2 cellular contexts compared by ENCODE assay signal in the genomic region with DNA sequence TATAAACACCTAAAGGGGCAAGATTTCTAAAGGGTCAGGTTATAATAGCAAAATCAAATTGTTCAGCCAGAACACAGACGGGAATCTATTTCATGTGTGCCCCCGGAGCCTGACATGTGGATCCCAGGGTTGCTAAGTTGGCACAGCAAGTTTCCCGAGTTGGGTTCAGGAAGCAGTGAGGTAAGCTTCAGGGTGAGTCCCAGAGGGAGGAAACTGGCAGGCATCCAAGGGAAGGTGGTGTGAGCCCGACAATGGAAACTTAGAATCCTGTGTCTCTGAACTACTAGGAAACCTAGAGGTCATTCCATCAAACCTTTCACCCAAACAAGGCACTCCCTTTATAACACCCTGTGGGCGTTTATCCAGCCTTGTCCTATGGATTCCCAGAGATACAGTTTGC.
TF ChIP-seq lines count a peak whose summit lies in the region.

No MANE protein-coding gene starts in this region.

TF ChIP-seq in endothelial cell of umbilical vein, 7 proteins besides CTCF, POLR2A, EP300 and RAD21:
- TF ChIP-seq POLR2AphosphoS5 (IDR thresholded peaks at IDR 0.05; ENCODE audit: insufficient read depth, low read depth, low read length) (no peak), MYC (IDR thresholded peaks at IDR 0.05; ENCODE audit: low read depth, low read length) (no peak), GATA2 (IDR thresholded peaks at IDR 0.05; ENCODE audit: insufficient read depth, insufficient read length, low read depth, low read length) (no peak), EZH2 (IDR thresholded peaks at IDR 0.05; ENCODE audit: borderline replicate concordance, low read depth, low read length, severe bottlenecking) (no peak), FOS (IDR thresholded peaks at IDR 0.05; ENCODE audit: borderline replicate concordance, insufficient read depth, low read length) (no peak), JUN (IDR thresholded peaks at IDR 0.05; ENCODE audit: borderline replicate concordance, insufficient read depth, insufficient read length, low read depth) (peak; percentile 46)
- TF ChIP-seq, protein P1, sequence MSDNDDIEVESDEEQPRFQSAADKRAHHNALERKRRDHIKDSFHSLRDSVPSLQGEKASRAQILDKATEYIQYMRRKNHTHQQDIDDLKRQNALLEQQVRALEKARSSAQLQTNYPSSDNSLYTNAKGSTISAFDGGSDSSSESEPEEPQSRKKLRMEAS (IDR thresholded peaks at IDR 0.05; ENCODE audit: insufficient read depth, insufficient read length): no peak

TF ChIP-seq in HepG2, 621 proteins besides CTCF, POLR2A, EP300 and RAD21:
- no peak for TF ChIP-seq ZNF674 (CRISPR knock-in tag; IDR thresholded peaks at IDR 0.05; ENCODE audit: low read depth)
- TF ChIP-seq HMGA1 (CRISPR knock-in tag; conservative IDR thresholded peaks at IDR 0.05): no peak
- TF ChIP-seq ZNF180 (CRISPR knock-in tag; IDR thresholded peaks at IDR 0.05; ENCODE audit: borderline replicate concordance, low read depth): no peak
- no peak for TF ChIP-seq TEF (CRISPR knock-in tag; IDR thresholded peaks at IDR 0.05)
- no peak for TF ChIP-seq ZNF747 (CRISPR knock-in tag; IDR thresholded peaks at IDR 0.05; ENCODE audit: borderline replicate concordance)
- TF ChIP-seq SMC3 (IDR thresholded peaks at IDR 0.05; ENCODE audit: low read length): no peak
- no peak for TF ChIP-seq ZNF772 (CRISPR knock-in tag; IDR thresholded peaks at IDR 0.05)
- TF ChIP-seq GFI1 (CRISPR knock-in tag; IDR thresholded peaks at IDR 0.05; ENCODE audit: borderline replicate concordance): no peak
- TF ChIP-seq TP53 (CRISPR knock-in tag; conservative IDR thresholded peaks at IDR 0.05): no peak
- TF ChIP-seq, protein P2, sequence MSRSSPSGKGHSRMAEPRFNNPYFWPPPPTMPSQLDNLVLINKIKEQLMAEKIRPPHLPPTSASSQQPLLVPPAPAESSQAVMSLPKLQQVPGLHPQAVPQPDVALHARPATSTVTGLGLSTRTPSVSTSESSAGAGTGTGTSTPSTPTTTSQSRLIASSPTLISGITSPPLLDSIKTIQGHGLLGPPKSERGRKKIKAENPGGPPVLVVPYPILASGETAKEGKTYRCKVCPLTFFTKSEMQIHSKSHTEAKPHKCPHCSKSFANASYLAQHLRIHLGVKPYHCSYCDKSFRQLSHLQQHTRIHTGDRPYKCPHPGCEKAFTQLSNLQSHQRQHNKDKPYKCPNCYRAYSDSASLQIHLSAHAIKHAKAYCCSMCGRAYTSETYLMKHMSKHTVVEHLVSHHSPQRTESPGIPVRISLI (CRISPR knock-in tag; IDR thresholded peaks at IDR 0.05; ENCODE audit: borderline replicate concordance): no peak
- TF ChIP-seq, protein P3, sequence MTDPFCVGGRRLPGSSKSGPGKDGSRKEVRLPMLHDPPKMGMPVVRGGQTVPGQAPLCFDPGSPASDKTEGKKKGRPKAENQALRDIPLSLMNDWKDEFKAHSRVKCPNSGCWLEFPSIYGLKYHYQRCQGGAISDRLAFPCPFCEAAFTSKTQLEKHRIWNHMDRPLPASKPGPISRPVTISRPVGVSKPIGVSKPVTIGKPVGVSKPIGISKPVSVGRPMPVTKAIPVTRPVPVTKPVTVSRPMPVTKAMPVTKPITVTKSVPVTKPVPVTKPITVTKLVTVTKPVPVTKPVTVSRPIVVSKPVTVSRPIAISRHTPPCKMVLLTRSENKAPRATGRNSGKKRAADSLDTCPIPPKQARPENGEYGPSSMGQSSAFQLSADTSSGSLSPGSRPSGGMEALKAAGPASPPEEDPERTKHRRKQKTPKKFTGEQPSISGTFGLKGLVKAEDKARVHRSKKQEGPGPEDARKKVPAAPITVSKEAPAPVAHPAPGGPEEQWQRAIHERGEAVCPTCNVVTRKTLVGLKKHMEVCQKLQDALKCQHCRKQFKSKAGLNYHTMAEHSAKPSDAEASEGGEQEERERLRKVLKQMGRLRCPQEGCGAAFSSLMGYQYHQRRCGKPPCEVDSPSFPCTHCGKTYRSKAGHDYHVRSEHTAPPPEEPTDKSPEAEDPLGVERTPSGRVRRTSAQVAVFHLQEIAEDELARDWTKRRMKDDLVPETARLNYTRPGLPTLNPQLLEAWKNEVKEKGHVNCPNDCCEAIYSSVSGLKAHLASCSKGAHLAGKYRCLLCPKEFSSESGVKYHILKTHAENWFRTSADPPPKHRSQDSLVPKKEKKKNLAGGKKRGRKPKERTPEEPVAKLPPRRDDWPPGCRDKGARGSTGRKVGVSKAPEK (CRISPR knock-in tag; IDR thresholded peaks at IDR 0.05; ENCODE audit: borderline replicate concordance): no peak
- TF ChIP-seq ZNF782 (CRISPR knock-in tag; IDR thresholded peaks at IDR 0.05; ENCODE audit: borderline replicate concordance): no peak
- TF ChIP-seq MTA3 (CRISPR knock-in tag; IDR thresholded peaks at IDR 0.05): no peak
- TF ChIP-seq, protein P4, sequence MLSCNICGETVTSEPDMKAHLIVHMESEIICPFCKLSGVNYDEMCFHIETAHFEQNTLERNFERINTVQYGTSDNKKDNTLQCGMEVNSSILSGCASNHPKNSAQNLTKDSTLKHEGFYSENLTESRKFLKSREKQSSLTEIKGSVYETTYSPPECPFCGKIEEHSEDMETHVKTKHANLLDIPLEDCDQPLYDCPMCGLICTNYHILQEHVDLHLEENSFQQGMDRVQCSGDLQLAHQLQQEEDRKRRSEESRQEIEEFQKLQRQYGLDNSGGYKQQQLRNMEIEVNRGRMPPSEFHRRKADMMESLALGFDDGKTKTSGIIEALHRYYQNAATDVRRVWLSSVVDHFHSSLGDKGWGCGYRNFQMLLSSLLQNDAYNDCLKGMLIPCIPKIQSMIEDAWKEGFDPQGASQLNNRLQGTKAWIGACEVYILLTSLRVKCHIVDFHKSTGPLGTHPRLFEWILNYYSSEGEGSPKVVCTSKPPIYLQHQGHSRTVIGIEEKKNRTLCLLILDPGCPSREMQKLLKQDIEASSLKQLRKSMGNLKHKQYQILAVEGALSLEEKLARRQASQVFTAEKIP (CRISPR knock-in tag; IDR thresholded peaks at IDR 0.05; ENCODE audit: borderline replicate concordance): no peak
- no peak for TF ChIP-seq ZNF124 (CRISPR knock-in tag; IDR thresholded peaks at IDR 0.05)
